In genomic region chr13:20526664-20527063, GRCh38 we compare ENCODE assay signal across 8 cellular contexts. TPM values are rescaled to one million over a fixed set of nuclear protein-coding genes. Genes with fewer than 3 reads are reported as not detected.
DNase-seq lines count a peak whose midpoint lies in the region; ATAC-seq and TF ChIP-seq lines count a peak whose summit lies in the region.

No MANE protein-coding gene starts in this region.

- no peak for TF ChIP-seq POLR2A in adrenal gland (IDR thresholded peaks at IDR 0.05)

- TF ChIP-seq CTCF in 22Rv1 (IDR thresholded peaks at IDR 0.05) (no peak), adrenal gland (IDR thresholded peaks at IDR 0.05) (no peak)

- H2AFZ ChIP-seq in GM23248 (peak overlapping the region; percentile 94), trophoblast cell (ENCODE audit: insufficient read depth, low read length, poor library complexity) (no peak overlapping the region)

- H3K23ac ChIP-seq in trophoblast cell (ENCODE audit: low read length), result no peak overlapping the region

- no peak overlapping the region for H2BK120ac ChIP-seq in trophoblast cell (ENCODE audit: insufficient read depth, low read length, poor library complexity)

- H3K79me1 ChIP-seq in trophoblast cell (ENCODE audit: low read length), result peaks cover 2% of the 10 kb centered on the region

- WGBS in GM23248 (ENCODE audit: low coverage in 1 of 2, low lambda C conversion rate in 2 of 2, missing lambda C conversion rate in 2 of 2), 2 experiments, result 19 to 25% methylated on average over 6 of the region's 6 CpGs
- 24 to 54% (median 47%) methylated on average over 3 to 6 of the region's 6 CpGs for WGBS in adrenal gland, 4 donors
- WGBS in trophoblast cell (ENCODE audit: extremely low coverage, insufficient coverage, insufficient read length), result no CpG with 5 or more reads among the region's 6 CpGs

- no peak overlapping the region for H4K12ac ChIP-seq in trophoblast cell (ENCODE audit: low read depth, low read length)

- no peak overlapping the region for H2BK12ac ChIP-seq in trophoblast cell (ENCODE audit: low read length)

- peak overlapping the region; percentile 77 for H3K27ac ChIP-seq in 22Rv1
- H3K27ac ChIP-seq in GM23248, result peak overlapping the region; percentile 64
- peak overlapping the region; percentile 4 to 97 (median 60) for H3K27ac ChIP-seq in adrenal gland
- H3K27ac ChIP-seq in trophoblast cell (ENCODE audit: low read depth, low read length), result no peak overlapping the region

- H3K4me1 ChIP-seq in GM23248 (ENCODE audit: insufficient read depth) (0 out of 2 replicates have a peak, but pooled peaks cover 8% of the 10 kb centered on the region), adrenal gland (replicated peaks in 1 of 2) (peaks cover 0 to 6% of the 10 kb centered on the region in 2 donors), trophoblast cell (ENCODE audit: control insufficient read depth in 1 of 2, insufficient read depth in 2 of 2, low read length in 2 of 2) (peaks cover 0 to 3% of the 10 kb centered on the region in 2 experiments)

- no peaks in the 10 kb centered on the region for H3K9me2 ChIP-seq in GM23248 (ENCODE audit: insufficient read depth)

- H3K79me2 ChIP-seq in GM23248 (ENCODE audit: insufficient read depth) (no peaks in the 10 kb centered on the region), trophoblast cell (ENCODE audit: control insufficient read depth, insufficient read depth, low read length, poor library complexity) (no peaks in the 10 kb centered on the region)

- H3K4me2 ChIP-seq in GM23248 (ENCODE audit: unreplicated experiment) (peak overlapping the region; percentile 90), trophoblast cell (ENCODE audit: low read length) (no peak overlapping the region)

- peak overlapping the region; percentile 80 for H3K4me3 ChIP-seq in GM23248
- H3K4me3 ChIP-seq in adrenal gland, result peak overlapping the region in 1 of 4 donors; percentile 95
- no peak overlapping the region for H3K4me3 ChIP-seq in trophoblast cell (ENCODE audit: low read depth, low read length)

- no peak overlapping the region for H4K8ac ChIP-seq in trophoblast cell (ENCODE audit: low read depth, low read length)

- ATAC-seq in HG03457 (IDR thresholded peaks at IDR 0.05; ENCODE audit: unreplicated experiment), result no peak

- no peak overlapping the region for H3K14ac ChIP-seq in trophoblast cell (ENCODE audit: low read length)

- H3F3A ChIP-seq in GM23248 (ENCODE audit: insufficient read depth), result peaks cover 10% of the 10 kb centered on the region

- H3K9me3 ChIP-seq in GM23248 (ENCODE audit: low read depth), result no peaks in the 10 kb centered on the region
- no peaks in the 10 kb centered on the region for H3K9me3 ChIP-seq in adrenal gland (replicated peaks in 1 of 3)
- H3K9me3 ChIP-seq in trophoblast cell (ENCODE audit: insufficient read depth, low read depth, low read length), result no peaks in the 10 kb centered on the region

- H4K20me1 ChIP-seq in GM23248 (ENCODE audit: insufficient read depth), result no peaks in the 10 kb centered on the region

- no peak overlapping the region for H3K4ac ChIP-seq in trophoblast cell (ENCODE audit: low read depth, low read length)

- H3K9ac ChIP-seq in GM23248 (peak overlapping the region; percentile 75), trophoblast cell (ENCODE audit: low read length) (no peak overlapping the region)

- in situ Hi-C loops in GM23248 (cut with MboI), result no loop called here

- no peak overlapping the region for H2AK5ac ChIP-seq in trophoblast cell (ENCODE audit: low read length)

- no peak overlapping the region for H4K91ac ChIP-seq in trophoblast cell (ENCODE audit: low read depth, low read length)

- H3K36me3 ChIP-seq in GM23248 (ENCODE audit: low read depth) (no peaks in the 10 kb centered on the region), adrenal gland (replicated peaks in 1 of 2) (no peaks in the 10 kb centered on the region), trophoblast cell (ENCODE audit: control insufficient read depth in 1 of 2, insufficient read depth in 2 of 2, low read length in 2 of 2) (no peaks in the 10 kb centered on the region)

- no peak overlapping the region for H3K18ac ChIP-seq in trophoblast cell (ENCODE audit: low read length)

- no peak overlapping the region for H2BK5ac ChIP-seq in trophoblast cell (ENCODE audit: low read depth, low read length, poor library complexity)

- intact Hi-C loops in adrenal gland (cut with DNase I), result no loop called here

- H3K27me3 ChIP-seq in GM23248 (replicated peaks; ENCODE audit: insufficient read depth) (no peaks in the 10 kb centered on the region), adrenal gland (no peaks in the 10 kb centered on the region), trophoblast cell (ENCODE audit: insufficient read depth, low read length) (no peaks in the 10 kb centered on the region)

- peak; percentile 48 for DNase-seq in GM23248
- DNase-seq in adrenal gland, result peak in 1 of 7 donors; percentile 52
- DNase-seq in medulla oblongata (ENCODE audit: extremely low spot score), result peak; percentile 47
- DNase-seq in trophoblast cell, result no peak
- no peak for DNase-seq in NCI-H1694 treated with DMSO at 0.1 percent for 48 hours (lab: John Stamatoyannopoulos, UW)
- no peak for DNase-seq in SIG-M5 treated with dmso at 0.1 percent for 504 hours (lab: John Stamatoyannopoulos, UW; ENCODE audit: unreplicated experiment)

RNA-seq across cellular contexts. Expression of gene CRYL1, which starts 1.0 kb away (rescaled TPM):
- total RNA-seq in GM23248 (2014; rRNA removed; shearing (Covaris generic)), result 6.7 and 11.3 TPM in 2 replicates
- polyA plus RNA-seq in GM23248 (2016; fragmentation: Nextera tagmentation; extraction: Ambion mirVana) (15.5 and 16.1 TPM in 2 replicates), adrenal gland (10 to 100 TPM; 17.0 to 36.3 (median 22.4) TPM)
- total RNA-seq in adrenal gland, result 10 to 100 TPM; 41.5 to 68.0 (median 50.3) TPM
- polyA plus RNA-seq in trophoblast cell (2013), result 5.5 and 6.0 TPM in 2 replicates

RNA-seq across cellular contexts. Expression of gene IFT88, which starts 40.3 kb away (rescaled TPM):
- total RNA-seq in GM23248 (2014; rRNA removed; shearing (Covaris generic)), result 5.6 and 10.3 TPM in 2 replicates
- polyA plus RNA-seq in GM23248 (2016; fragmentation: Nextera tagmentation; extraction: Ambion mirVana), result 10.9 and 11.4 TPM in 2 replicates
- 10 to 100 TPM in 6 of 8 donors, 1 to 10 TPM in 2; 7.0 to 22.9 (median 12.1) TPM for total RNA-seq in adrenal gland
- 10 to 100 TPM; 14.8 to 21.2 (median 20.4) TPM for polyA plus RNA-seq in adrenal gland
- polyA plus RNA-seq in trophoblast cell (2013), result 6.2 and 6.5 TPM in 2 replicates

Comparison
In these comparisons a context has a peak if more than half of its experiments do, and no peak if none do; other contexts are left out.
1. DNase-seq: peak in GM23248 (single experiment) and medulla oblongata (single experiment); none in trophoblast cell (0 of 2), NCI-H1694 treated with DMSO at 0.1 percent for 48 hours (single experiment) and SIG-M5 treated with dmso at 0.1 percent for 504 hours (single experiment).